17 cellular contexts compared by ENCODE assay signal in genomic region chr12:97159397-97159796, GRCh38.
A peak's percentile ranks its signal among the peaks of the same experiment; 100 is the strongest.
DNase-seq lines count a peak whose midpoint lies in the region; ATAC-seq and TF ChIP-seq lines count a peak whose summit lies in the region.
"Had no signal": no experiment of that assay in that cellular context is flagged by ENCODE, and none has a peak within 500 bp of the region (broad histone marks: within the 10 kb centered on the region; RNA-seq: fewer than 3 reads in every experiment).

No MANE protein-coding gene starts in this region.

- TF ChIP-seq CTCF in right lobe of liver (IDR thresholded peaks at IDR 0.05) (no peak), type B pancreatic cell (conservative IDR thresholded peaks at IDR 0.05) (no peak)

- no peaks in the 10 kb centered on the region for H3K36me3 Mint-ChIP-seq in type B pancreatic cell

- no peak overlapping the region for H3K4me3 ChIP-seq in right lobe of liver

- ATAC-seq in right lobe of liver, result peak in 3 of 4 donors; percentile 48 to 59 (median 54)
- ATAC-seq in GM18505 (IDR thresholded peaks at IDR 0.05; ENCODE audit: unreplicated experiment), result no peak

- peak overlapping the region; percentile 24 for H3K27ac Mint-ChIP-seq in type B pancreatic cell

- DNase-seq in HuH-7.5 (ENCODE audit: low spot score) (peak; percentile 51), SK-N-DZ (ENCODE audit: low spot score) (peak; percentile 71), right lobe of liver (no peak), type B pancreatic cell (ENCODE audit: extremely low spot score, unreplicated experiment) (no peak), NCI-H2227 treated with DMSO at 0.1 percent for 48 hours (lab: John Stamatoyannopoulos, UW) (no peak), T-helper 2 cell (no peak)
- DNase-seq: ACHN, COR-L47, DMS153, GF-D8, NCI-H1417 treated with DMSO at 0.1 percent for 48 hours, NCI-H1930, NCI-H446, SIG-M5, T-helper 1 cell had no signal

- H3K9me3 Mint-ChIP-seq in type B pancreatic cell, result peaks cover 15% of the 10 kb centered on the region

- H3K27ac ChIP-seq in right lobe of liver, result no peak overlapping the region
- H3K27ac ChIP-seq: KMS-11 had no signal

- 44% methylated on average over 6 of the region's 6 CpGs for WGBS in right lobe of liver (ENCODE audit: insufficient coverage, low coverage, low lambda C conversion rate, missing lambda C conversion rate)

- peaks cover 17% of the 10 kb centered on the region for H3K4me1 Mint-ChIP-seq in type B pancreatic cell (ENCODE audit: unreplicated experiment)

- intact Hi-C loops in right lobe of liver (cut with DNase I), result no loop called here

- peak overlapping the region; percentile 22 for H3K4me3 Mint-ChIP-seq in type B pancreatic cell

- H3K27me3 Mint-ChIP-seq in type B pancreatic cell, result no peaks in the 10 kb centered on the region

- H3K4me1 ChIP-seq in right lobe of liver, result no peaks in the 10 kb centered on the region

- no peaks in the 10 kb centered on the region for H3K36me3 ChIP-seq in right lobe of liver

- H3K9me3 ChIP-seq in right lobe of liver, result no peaks in the 10 kb centered on the region

- H3K27me3 ChIP-seq in right lobe of liver, result no peaks in the 10 kb centered on the region

- no peak for TF ChIP-seq POLR2A in right lobe of liver (IDR thresholded peaks at IDR 0.05)
- no peak for TF ChIP-seq POLR2A in GM18505 (IDR thresholded peaks at IDR 0.05; ENCODE audit: borderline replicate concordance, extremely low read depth, insufficient read depth, insufficient read length)

Comparison
In these comparisons a context has a peak if more than half of its experiments do, and no peak if none do; other contexts are left out.
1. DNase-seq: peak in HuH-7.5 (single experiment) and SK-N-DZ (single experiment); none in right lobe of liver (0 of 3), type B pancreatic cell (single experiment), NCI-H2227 treated with DMSO at 0.1 percent for 48 hours (single experiment) and T-helper 2 cell (0 of 5).